ENCODE assay signal across 13 cellular contexts in the genomic region with DNA sequence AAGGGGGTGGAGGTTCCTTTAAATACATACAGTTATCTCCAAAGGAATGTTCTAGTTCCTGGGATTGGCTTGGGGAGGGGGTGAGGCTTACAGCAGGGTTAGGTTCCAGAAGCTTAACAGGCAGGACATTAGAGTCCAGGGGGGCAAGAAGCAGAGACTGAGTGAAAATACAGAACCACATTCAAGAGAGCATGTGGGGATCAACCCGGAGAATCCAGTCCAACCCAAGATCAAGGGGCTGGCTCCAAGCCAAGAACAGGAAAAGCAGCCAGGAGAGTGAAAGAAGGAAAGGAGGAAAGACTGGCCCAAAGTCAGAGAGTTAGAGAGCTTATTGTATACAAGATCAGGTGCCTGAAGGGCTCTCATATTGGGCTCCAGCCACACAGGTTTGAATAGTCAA.
"Had no signal": no experiment of that assay in that cellular context is flagged by ENCODE, and none has a peak within 500 bp of the region (broad histone marks: within the 10 kb centered on the region; RNA-seq: fewer than 3 reads in every experiment).

No MANE protein-coding gene starts in this region.

- H3K27me3 ChIP-seq: brain microvascular endothelial cell, pancreas had no signal

- FAIRE-seq: pancreas had no signal

- DNase-seq: activated effector memory CD4-positive, alpha-beta T cell treated with Interleukin-2 at 50 U/mL for 16 hours; activated T-cell treated with anti-CD3 and anti-CD28 coated beads, Interleukin-2, amount 50 U/mL, for 24 hours; amniotic stem cell; cerebellar nuclear complex; endodermal cell; glutamatergic neuron; immature natural killer cell; mesendoderm; pancreas had no signal

- H3K4me1 ChIP-seq: pancreas had no signal

- H3K36me3 ChIP-seq: brain microvascular endothelial cell, pancreas had no signal

- ATAC-seq: activated CD4-positive, CD25-positive, alpha-beta regulatory T cell treated with anti-CD3 and anti-CD28 coated beads, Interleukin-2, amount 50 U/mL, for 24 hours; activated naive CD4-positive, alpha-beta T cell treated with anti-CD3 and anti-CD28 coated beads, Interleukin-2, amount 50 U/mL, for 72 hours; esophagus mucosa; pancreas had no signal

- H3K9me3 ChIP-seq: pancreas had no signal

- H3K27ac ChIP-seq: brain microvascular endothelial cell, pancreas had no signal

- H3K4me3 ChIP-seq: pancreas had no signal
